ENCODE assay signal across 1 cellular context in the genomic region with DNA sequence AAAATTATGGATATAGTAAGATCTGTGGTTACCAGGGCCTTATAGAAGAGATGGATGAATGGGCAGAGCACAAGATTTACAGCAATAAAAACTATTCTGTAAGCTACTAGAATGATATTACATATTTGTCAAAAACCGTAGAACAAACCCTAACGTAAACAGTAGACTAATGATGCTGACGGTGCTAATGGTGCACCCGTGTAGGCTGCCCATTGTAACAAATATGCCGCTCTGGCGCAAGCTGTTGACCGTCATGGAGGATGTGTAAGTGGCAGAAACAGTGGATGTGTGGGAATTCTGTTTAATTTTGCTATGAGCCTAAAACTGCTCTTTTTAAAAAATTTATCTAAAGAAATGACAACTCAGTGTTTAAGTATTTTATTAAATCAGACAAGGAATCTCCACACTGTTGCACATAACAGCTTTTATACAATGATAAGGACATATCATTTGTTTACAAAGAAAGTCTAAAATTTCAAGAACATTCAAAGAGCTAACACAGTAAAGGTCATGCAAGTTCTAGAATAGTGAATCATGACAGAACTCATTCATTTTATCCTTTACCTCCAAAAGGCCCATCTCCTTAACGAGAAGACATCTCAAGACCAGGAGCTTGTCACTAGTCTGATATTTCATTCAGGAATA.
TF ChIP-seq lines count a peak whose summit lies in the region.

No MANE protein-coding gene starts in this region.

TF ChIP-seq in GM23338, 12 proteins besides CTCF, POLR2A, EP300 and RAD21:
- no peak for TF ChIP-seq EZH2 (IDR thresholded peaks at IDR 0.05; ENCODE audit: low read depth, unreplicated experiment)
- TF ChIP-seq NANOG (IDR thresholded peaks at IDR 0.05; ENCODE audit: borderline replicate concordance), result no peak
- no peak for TF ChIP-seq STAT1 (IDR thresholded peaks at IDR 0.05; ENCODE audit: unreplicated experiment)
- TF ChIP-seq EZH2phosphoT487 (IDR thresholded peaks at IDR 0.05; ENCODE audit: unreplicated experiment), result no peak
- TF ChIP-seq, protein P1, sequence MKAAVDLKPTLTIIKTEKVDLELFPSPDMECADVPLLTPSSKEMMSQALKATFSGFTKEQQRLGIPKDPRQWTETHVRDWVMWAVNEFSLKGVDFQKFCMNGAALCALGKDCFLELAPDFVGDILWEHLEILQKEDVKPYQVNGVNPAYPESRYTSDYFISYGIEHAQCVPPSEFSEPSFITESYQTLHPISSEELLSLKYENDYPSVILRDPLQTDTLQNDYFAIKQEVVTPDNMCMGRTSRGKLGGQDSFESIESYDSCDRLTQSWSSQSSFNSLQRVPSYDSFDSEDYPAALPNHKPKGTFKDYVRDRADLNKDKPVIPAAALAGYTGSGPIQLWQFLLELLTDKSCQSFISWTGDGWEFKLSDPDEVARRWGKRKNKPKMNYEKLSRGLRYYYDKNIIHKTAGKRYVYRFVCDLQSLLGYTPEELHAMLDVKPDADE (IDR thresholded peaks at IDR 0.05), result no peak
- TF ChIP-seq, protein P2, sequence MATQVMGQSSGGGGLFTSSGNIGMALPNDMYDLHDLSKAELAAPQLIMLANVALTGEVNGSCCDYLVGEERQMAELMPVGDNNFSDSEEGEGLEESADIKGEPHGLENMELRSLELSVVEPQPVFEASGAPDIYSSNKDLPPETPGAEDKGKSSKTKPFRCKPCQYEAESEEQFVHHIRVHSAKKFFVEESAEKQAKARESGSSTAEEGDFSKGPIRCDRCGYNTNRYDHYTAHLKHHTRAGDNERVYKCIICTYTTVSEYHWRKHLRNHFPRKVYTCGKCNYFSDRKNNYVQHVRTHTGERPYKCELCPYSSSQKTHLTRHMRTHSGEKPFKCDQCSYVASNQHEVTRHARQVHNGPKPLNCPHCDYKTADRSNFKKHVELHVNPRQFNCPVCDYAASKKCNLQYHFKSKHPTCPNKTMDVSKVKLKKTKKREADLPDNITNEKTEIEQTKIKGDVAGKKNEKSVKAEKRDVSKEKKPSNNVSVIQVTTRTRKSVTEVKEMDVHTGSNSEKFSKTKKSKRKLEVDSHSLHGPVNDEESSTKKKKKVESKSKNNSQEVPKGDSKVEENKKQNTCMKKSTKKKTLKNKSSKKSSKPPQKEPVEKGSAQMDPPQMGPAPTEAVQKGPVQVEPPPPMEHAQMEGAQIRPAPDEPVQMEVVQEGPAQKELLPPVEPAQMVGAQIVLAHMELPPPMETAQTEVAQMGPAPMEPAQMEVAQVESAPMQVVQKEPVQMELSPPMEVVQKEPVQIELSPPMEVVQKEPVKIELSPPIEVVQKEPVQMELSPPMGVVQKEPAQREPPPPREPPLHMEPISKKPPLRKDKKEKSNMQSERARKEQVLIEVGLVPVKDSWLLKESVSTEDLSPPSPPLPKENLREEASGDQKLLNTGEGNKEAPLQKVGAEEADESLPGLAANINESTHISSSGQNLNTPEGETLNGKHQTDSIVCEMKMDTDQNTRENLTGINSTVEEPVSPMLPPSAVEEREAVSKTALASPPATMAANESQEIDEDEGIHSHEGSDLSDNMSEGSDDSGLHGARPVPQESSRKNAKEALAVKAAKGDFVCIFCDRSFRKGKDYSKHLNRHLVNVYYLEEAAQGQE (IDR thresholded peaks at IDR 0.05; ENCODE audit: unreplicated experiment), result no peak
- no peak for TF ChIP-seq JUNB (IDR thresholded peaks at IDR 0.05; ENCODE audit: unreplicated experiment)
- no peak for TF ChIP-seq CREB1 (CRISPR knock-in tag; IDR thresholded peaks at IDR 0.05; ENCODE audit: low read depth)
- no peak for TF ChIP-seq ZNF114 (CRISPR knock-in tag; IDR thresholded peaks at IDR 0.05)
- TF ChIP-seq, protein P3, sequence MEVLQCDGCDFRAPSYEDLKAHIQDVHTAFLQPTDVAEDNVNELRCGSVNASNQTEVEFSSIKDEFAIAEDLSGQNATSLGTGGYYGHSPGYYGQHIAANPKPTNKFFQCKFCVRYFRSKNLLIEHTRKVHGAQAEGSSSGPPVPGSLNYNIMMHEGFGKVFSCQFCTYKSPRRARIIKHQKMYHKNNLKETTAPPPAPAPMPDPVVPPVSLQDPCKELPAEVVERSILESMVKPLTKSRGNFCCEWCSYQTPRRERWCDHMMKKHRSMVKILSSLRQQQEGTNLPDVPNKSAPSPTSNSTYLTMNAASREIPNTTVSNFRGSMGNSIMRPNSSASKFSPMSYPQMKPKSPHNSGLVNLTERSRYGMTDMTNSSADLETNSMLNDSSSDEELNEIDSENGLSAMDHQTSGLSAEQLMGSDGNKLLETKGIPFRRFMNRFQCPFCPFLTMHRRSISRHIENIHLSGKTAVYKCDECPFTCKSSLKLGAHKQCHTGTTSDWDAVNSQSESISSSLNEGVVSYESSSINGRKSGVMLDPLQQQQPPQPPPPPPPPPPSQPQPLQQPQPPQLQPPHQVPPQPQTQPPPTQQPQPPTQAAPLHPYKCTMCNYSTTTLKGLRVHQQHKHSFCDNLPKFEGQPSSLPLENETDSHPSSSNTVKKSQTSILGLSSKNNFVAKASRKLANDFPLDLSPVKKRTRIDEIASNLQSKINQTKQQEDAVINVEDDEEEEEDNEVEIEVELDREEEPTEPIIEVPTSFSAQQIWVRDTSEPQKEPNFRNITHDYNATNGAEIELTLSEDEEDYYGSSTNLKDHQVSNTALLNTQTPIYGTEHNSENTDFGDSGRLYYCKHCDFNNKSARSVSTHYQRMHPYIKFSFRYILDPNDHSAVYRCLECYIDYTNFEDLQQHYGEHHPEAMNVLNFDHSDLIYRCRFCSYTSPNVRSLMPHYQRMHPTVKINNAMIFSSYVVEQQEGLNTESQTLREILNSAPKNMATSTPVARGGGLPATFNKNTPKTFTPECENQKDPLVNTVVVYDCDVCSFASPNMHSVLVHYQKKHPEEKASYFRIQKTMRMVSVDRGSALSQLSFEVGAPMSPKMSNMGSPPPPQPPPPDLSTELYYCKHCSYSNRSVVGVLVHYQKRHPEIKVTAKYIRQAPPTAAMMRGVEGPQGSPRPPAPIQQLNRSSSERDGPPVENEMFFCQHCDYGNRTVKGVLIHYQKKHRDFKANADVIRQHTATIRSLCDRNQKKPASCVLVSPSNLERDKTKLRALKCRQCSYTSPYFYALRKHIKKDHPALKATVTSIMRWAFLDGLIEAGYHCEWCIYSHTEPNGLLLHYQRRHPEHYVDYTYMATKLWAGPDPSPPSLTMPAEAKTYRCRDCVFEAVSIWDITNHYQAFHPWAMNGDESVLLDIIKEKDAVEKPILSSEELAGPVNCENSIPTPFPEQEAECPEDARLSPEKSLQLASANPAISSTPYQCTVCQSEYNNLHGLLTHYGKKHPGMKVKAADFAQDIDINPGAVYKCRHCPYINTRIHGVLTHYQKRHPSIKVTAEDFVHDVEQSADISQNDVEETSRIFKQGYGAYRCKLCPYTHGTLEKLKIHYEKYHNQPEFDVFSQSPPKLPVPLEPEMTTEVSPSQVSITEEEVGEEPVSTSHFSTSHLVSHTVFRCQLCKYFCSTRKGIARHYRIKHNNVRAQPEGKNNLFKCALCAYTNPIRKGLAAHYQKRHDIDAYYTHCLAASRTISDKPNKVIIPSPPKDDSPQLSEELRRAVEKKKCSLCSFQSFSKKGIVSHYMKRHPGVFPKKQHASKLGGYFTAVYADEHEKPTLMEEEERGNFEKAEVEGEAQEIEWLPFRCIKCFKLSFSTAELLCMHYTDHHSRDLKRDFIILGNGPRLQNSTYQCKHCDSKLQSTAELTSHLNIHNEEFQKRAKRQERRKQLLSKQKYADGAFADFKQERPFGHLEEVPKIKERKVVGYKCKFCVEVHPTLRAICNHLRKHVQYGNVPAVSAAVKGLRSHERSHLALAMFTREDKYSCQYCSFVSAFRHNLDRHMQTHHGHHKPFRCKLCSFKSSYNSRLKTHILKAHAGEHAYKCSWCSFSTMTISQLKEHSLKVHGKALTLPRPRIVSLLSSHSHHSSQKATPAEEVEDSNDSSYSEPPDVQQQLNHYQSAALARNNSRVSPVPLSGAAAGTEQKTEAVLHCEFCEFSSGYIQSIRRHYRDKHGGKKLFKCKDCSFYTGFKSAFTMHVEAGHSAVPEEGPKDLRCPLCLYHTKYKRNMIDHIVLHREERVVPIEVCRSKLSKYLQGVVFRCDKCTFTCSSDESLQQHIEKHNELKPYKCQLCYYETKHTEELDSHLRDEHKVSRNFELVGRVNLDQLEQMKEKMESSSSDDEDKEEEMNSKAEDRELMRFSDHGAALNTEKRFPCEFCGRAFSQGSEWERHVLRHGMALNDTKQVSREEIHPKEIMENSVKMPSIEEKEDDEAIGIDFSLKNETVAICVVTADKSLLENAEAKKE (CRISPR knock-in tag; IDR thresholded peaks at IDR 0.05), result no peak
- TF ChIP-seq ZNF331 (CRISPR knock-in tag; IDR thresholded peaks at IDR 0.05; ENCODE audit: low read depth), result no peak
- TF ChIP-seq POLR2AphosphoS5 (IDR thresholded peaks at IDR 0.05; ENCODE audit: low read depth), result no peak
